9 cellular contexts compared by ENCODE assay signal in genomic region chr5:10880934-10881333, GRCh38.
"Had no signal": no experiment of that assay in that cellular context is flagged by ENCODE, and none has a peak within 500 bp of the region (broad histone marks: within the 10 kb centered on the region; RNA-seq: fewer than 3 reads in every experiment).

No MANE protein-coding gene starts in this region.

- H3K27ac Mint-ChIP-seq: H9, IgD-negative memory B cell had no signal

- H3K36me3 Mint-ChIP-seq: IgD-negative memory B cell had no signal

- H3K9ac ChIP-seq: KMS-11 had no signal

- H3K9me3 Mint-ChIP-seq: H9 had no signal

- DNase-seq: GOT3, H9, HCEC 1CT, Karpas-422, KBM-7 had no signal

- H3K4me2 ChIP-seq: KMS-11 had no signal

- FAIRE-seq: H54 had no signal

- H3K4me3 Mint-ChIP-seq: H9, IgD-negative memory B cell had no signal

- H3K27ac ChIP-seq: HL-60, KMS-11 had no signal
